Comparison of ENCODE assay signal across 21 cellular contexts in the genomic region with DNA sequence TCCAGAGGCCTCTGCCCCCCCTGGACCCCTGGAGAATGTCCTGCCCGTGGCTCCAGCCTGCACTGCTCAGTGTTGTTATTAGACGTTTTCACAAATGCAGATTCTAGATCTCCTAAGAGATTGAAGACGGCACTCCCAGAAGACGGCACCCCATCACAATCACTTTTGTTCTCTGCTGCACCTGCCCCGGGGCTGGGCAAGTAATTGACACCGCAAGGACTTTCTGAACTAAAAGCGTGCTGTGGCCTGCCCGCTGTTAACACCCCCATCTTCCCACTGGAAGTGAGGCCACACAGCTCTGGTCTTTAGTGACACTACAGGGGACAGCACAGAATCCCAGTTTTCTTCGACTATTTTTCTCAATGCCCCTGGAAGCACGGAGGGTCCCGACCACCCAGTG.
"Had no signal": no experiment of that assay in that cellular context is flagged by ENCODE, and none has a peak within 500 bp of the region (broad histone marks: within the 10 kb centered on the region; RNA-seq: fewer than 3 reads in every experiment).

No MANE protein-coding gene starts in this region.

- DNase-seq: activated B cell treated with CpG ODN at 0.5 μM for 24 hours; activated CD4-positive, alpha-beta T cell treated with anti-CD3 and anti-CD28 coated beads for 36 hours; activated CD4-positive, alpha-beta T cell treated with anti-CD3 and anti-CD28 coated beads, Interleukin-2, amount 50 U/mL, for 4 hours; activated CD8-positive, alpha-beta memory T cell treated with anti-CD3 and anti-CD28 coated beads for 24 hours; activated CD8-positive, alpha-beta memory T cell treated with anti-CD3 and anti-CD28 coated beads, Interleukin-2, amount 50 U/mL, for 4 hours; activated naive CD8-positive, alpha-beta T cell treated with anti-CD3 and anti-CD28 coated beads, Interleukin-2, amount 10 ng/mL, durations not matched to agents 7 days and 5 days; activated T-cell treated with anti-CD3 and anti-CD28 coated beads, Interleukin-2, amount 50 U/mL, for 24 hours; amygdala; effector CD4-positive, alpha-beta T cell; heart right ventricle; left colon; mesenchymal stem cell; ovary; spleen; stimulated activated CD4-positive, alpha-beta T cell treated with anti-CD3 and anti-CD28 coated beads, Interleukin-4, amount 100 ng/mL, for 1 hour; stimulated activated naive CD4-positive, alpha-beta T cell treated with Interleukin-2 at 50 U/mL for 16 hours had no signal

- H3K9me3 Mint-ChIP-seq: activated B cell treated with CpG ODN at 0.5 μM for 24 hours; activated naive CD8-positive, alpha-beta T cell treated with anti-CD3 and anti-CD28 coated beads, Interleukin-2, amount 10 ng/mL, durations not matched to agents 7 days and 5 days; activated T-cell treated with anti-CD3 and anti-CD28 coated beads, Interleukin-2, amount 50 U/mL, for 24 hours; activated T-helper 17 cell treated with anti-CD3 and anti-CD28 coated beads, Interleukin-2, amount 50 U/mL, for 72 hours; dendritic cell treated with granulocyte-macrophage colony-stimulating factor and Interleukin-4, amounts not matched to agents 40 ng/mL and 50 ng/mL, for 4 days; nephron; type B pancreatic cell had no signal

- H3K27ac Mint-ChIP-seq: activated B cell treated with CpG ODN at 0.5 μM for 24 hours; activated CD4-positive, alpha-beta T cell treated with anti-CD3 and anti-CD28 coated beads for 36 hours; activated naive CD8-positive, alpha-beta T cell treated with anti-CD3 and anti-CD28 coated beads, Interleukin-2, amount 10 ng/mL, durations not matched to agents 7 days and 5 days; activated T-cell treated with anti-CD3 and anti-CD28 coated beads, Interleukin-2, amount 50 U/mL, for 24 hours; activated T-helper 17 cell treated with anti-CD3 and anti-CD28 coated beads, Interleukin-2, amount 50 U/mL, for 72 hours; dendritic cell treated with granulocyte-macrophage colony-stimulating factor and Interleukin-4, amounts not matched to agents 40 ng/mL and 50 ng/mL, for 4 days; nephron; type B pancreatic cell had no signal

- H3K36me3 Mint-ChIP-seq: activated naive CD8-positive, alpha-beta T cell treated with anti-CD3 and anti-CD28 coated beads, Interleukin-2, amount 10 ng/mL, durations not matched to agents 7 days and 5 days; type B pancreatic cell had no signal

- H3K4me3 Mint-ChIP-seq: activated B cell treated with CpG ODN at 0.5 μM for 24 hours; activated CD4-positive, alpha-beta T cell treated with anti-CD3 and anti-CD28 coated beads for 36 hours; activated naive CD8-positive, alpha-beta T cell treated with anti-CD3 and anti-CD28 coated beads, Interleukin-2, amount 10 ng/mL, durations not matched to agents 7 days and 5 days; activated T-cell treated with anti-CD3 and anti-CD28 coated beads, Interleukin-2, amount 50 U/mL, for 24 hours; activated T-helper 17 cell treated with anti-CD3 and anti-CD28 coated beads, Interleukin-2, amount 50 U/mL, for 72 hours; dendritic cell treated with granulocyte-macrophage colony-stimulating factor and Interleukin-4, amounts not matched to agents 40 ng/mL and 50 ng/mL, for 4 days; nephron; type B pancreatic cell had no signal

- ATAC-seq: activated CD4-positive, alpha-beta T cell treated with anti-CD3 and anti-CD28 coated beads for 36 hours; activated T-helper 17 cell treated with anti-CD3 and anti-CD28 coated beads, Interleukin-2, amount 50 U/mL, for 72 hours; heart right ventricle; left colon; psoas muscle had no signal

- H3K4me1 Mint-ChIP-seq: activated B cell treated with CpG ODN at 0.5 μM for 24 hours; activated CD4-positive, alpha-beta T cell treated with anti-CD3 and anti-CD28 coated beads for 36 hours; activated naive CD8-positive, alpha-beta T cell treated with anti-CD3 and anti-CD28 coated beads, Interleukin-2, amount 10 ng/mL, durations not matched to agents 7 days and 5 days; activated T-helper 17 cell treated with anti-CD3 and anti-CD28 coated beads, Interleukin-2, amount 50 U/mL, for 72 hours had no signal
